ENCODE assay signal across 8 cellular contexts in the genomic region with DNA sequence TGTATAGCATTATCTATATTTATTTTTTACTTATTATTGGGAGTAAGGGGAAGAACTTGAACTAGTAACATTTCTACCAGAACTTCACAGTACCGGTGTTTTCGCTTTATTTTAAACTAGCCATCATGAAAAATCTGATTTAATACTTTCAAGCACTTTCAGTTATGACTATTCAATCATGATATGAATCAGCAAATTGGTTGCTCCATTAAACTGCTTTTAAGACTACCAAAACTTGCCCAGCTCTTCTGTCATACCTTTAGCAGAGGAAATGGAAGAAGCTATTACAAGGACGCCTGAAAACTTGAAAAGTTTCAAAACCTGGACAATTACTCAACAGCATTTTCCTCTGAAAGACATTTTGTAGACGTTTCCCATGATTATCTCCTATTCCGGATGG. TPM values are rescaled to one million over a fixed set of nuclear protein-coding genes. Genes with fewer than 3 reads are reported as not detected.
DNase-seq lines count a peak whose midpoint lies in the region; ATAC-seq, FAIRE-seq and TF ChIP-seq lines count a peak whose summit lies in the region.

No MANE protein-coding gene starts in this region.

- peaks cover 4% of the 10 kb centered on the region for H3K79me2 ChIP-seq in keratinocyte (ENCODE audit: control insufficient read depth, insufficient read depth, low read length)

- H3K36me3 ChIP-seq in keratinocyte (ENCODE audit: control insufficient read depth in 2 of 2, extremely low read depth in 1 of 2, insufficient read depth in 2 of 2, low read length in 2 of 2), result no peaks in the 10 kb centered on the region
- peaks cover 3% of the 10 kb centered on the region for H3K36me3 ChIP-seq in thymus (ENCODE audit: control insufficient read depth, insufficient read depth)

- no peaks in the 10 kb centered on the region for H4K20me1 ChIP-seq in keratinocyte (ENCODE audit: control insufficient read depth, extremely low read depth, insufficient read depth, low read length)

- H3K9me1 ChIP-seq in keratinocyte (ENCODE audit: control insufficient read depth, extremely low read depth, insufficient read depth, low read length), result no peaks in the 10 kb centered on the region

- peak overlapping the region; percentile 8 for H2AFZ ChIP-seq in keratinocyte (ENCODE audit: control insufficient read depth, low read length)

- ATAC-seq in activated T-cell treated with anti-CD3 and anti-CD28 coated beads, Interleukin-2, amount 50 U/mL, for 72 hours (replicated peaks in 1 of 2), result no peak
- no peak for ATAC-seq in activated CD8-positive, alpha-beta T cell treated with anti-CD3 and anti-CD28 coated beads, Interleukin-2, amount 10 ng/mL, durations not matched to agents 7 days and 5 days
- no peak for ATAC-seq in GM18909 (IDR thresholded peaks at IDR 0.05; ENCODE audit: poor library complexity, unreplicated experiment)

- H3K27me3 Mint-ChIP-seq in activated T-cell treated with anti-CD3 and anti-CD28 coated beads, Interleukin-2, amount 50 U/mL, for 72 hours (ENCODE audit: low read depth), result peaks cover 12% of the 10 kb centered on the region
- peaks cover 23% of the 10 kb centered on the region for H3K27me3 Mint-ChIP-seq in activated CD8-positive, alpha-beta T cell treated with anti-CD3 and anti-CD28 coated beads, Interleukin-2, amount 10 ng/mL, durations not matched to agents 7 days and 5 days (ENCODE audit: low read depth)

- H3K27ac Mint-ChIP-seq in activated T-cell treated with anti-CD3 and anti-CD28 coated beads, Interleukin-2, amount 50 U/mL, for 72 hours, result peak overlapping the region; percentile 83
- H3K27ac Mint-ChIP-seq in activated CD8-positive, alpha-beta T cell treated with anti-CD3 and anti-CD28 coated beads, Interleukin-2, amount 10 ng/mL, durations not matched to agents 7 days and 5 days, result no peak overlapping the region

- H3K4me1 Mint-ChIP-seq in activated T-cell treated with anti-CD3 and anti-CD28 coated beads, Interleukin-2, amount 50 U/mL, for 72 hours (ENCODE audit: low read depth), result peaks cover 24% of the 10 kb centered on the region
- peaks cover 13% of the 10 kb centered on the region for H3K4me1 Mint-ChIP-seq in activated CD8-positive, alpha-beta T cell treated with anti-CD3 and anti-CD28 coated beads, Interleukin-2, amount 10 ng/mL, durations not matched to agents 7 days and 5 days (ENCODE audit: low read depth)

- H3K9me3 ChIP-seq in keratinocyte (ENCODE audit: control insufficient read depth, low read depth, low read length) (no peaks in the 10 kb centered on the region), thymus (ENCODE audit: control insufficient read depth) (no peaks in the 10 kb centered on the region)

- WGBS in thymus, result 92% methylated on average over 5 of the region's 5 CpGs

- no peaks in the 10 kb centered on the region for H3K9me3 Mint-ChIP-seq in activated T-cell treated with anti-CD3 and anti-CD28 coated beads, Interleukin-2, amount 50 U/mL, for 72 hours
- H3K9me3 Mint-ChIP-seq in activated CD8-positive, alpha-beta T cell treated with anti-CD3 and anti-CD28 coated beads, Interleukin-2, amount 10 ng/mL, durations not matched to agents 7 days and 5 days (ENCODE audit: insufficient read depth), result no peaks in the 10 kb centered on the region

- FAIRE-seq in keratinocyte (lab: Jason Lieb, UNC), result no peak

- H3K4me1 ChIP-seq in keratinocyte (ENCODE audit: control insufficient read depth, extremely low read depth, insufficient read depth, low read length) (peaks cover 6% of the 10 kb centered on the region), thymus (ENCODE audit: control insufficient read depth, insufficient read depth, low read length) (peaks cover 2% of the 10 kb centered on the region)

- H3K27ac ChIP-seq in keratinocyte (ENCODE audit: control insufficient read depth, insufficient read depth, low read length) (no peak overlapping the region), thymus (ENCODE audit: low read depth) (no peak overlapping the region)

- H3K4me2 ChIP-seq in keratinocyte (ENCODE audit: control insufficient read depth, extremely low read depth, insufficient read depth, low read depth, low read length), result peak overlapping the region; percentile 90

- POLR2A ChIA-PET in activated CD8-positive, alpha-beta T cell treated with anti-CD3 and anti-CD28 coated beads, Interleukin-2, amount 10 ng/mL, durations not matched to agents 7 days and 5 days (lab: Charles Lee), result no interaction called here

- H3K4me3 Mint-ChIP-seq in activated T-cell treated with anti-CD3 and anti-CD28 coated beads, Interleukin-2, amount 50 U/mL, for 72 hours, result peak overlapping the region; percentile 52 to 90
- peak overlapping the region; percentile 35 for H3K4me3 Mint-ChIP-seq in activated CD8-positive, alpha-beta T cell treated with anti-CD3 and anti-CD28 coated beads, Interleukin-2, amount 10 ng/mL, durations not matched to agents 7 days and 5 days

- H3K36me3 Mint-ChIP-seq in activated T-cell treated with anti-CD3 and anti-CD28 coated beads, Interleukin-2, amount 50 U/mL, for 72 hours (ENCODE audit: insufficient read depth in 2 of 2), result peaks cover 0 to 3% of the 10 kb centered on the region in 2 donors
- peaks cover 2% of the 10 kb centered on the region for H3K36me3 Mint-ChIP-seq in activated CD8-positive, alpha-beta T cell treated with anti-CD3 and anti-CD28 coated beads, Interleukin-2, amount 10 ng/mL, durations not matched to agents 7 days and 5 days (ENCODE audit: low read depth)

- H3K4me3 ChIP-seq in keratinocyte (ENCODE audit: control insufficient read depth in 2 of 3, extremely low read depth in 1 of 3, insufficient read depth in 2 of 3, low read depth in 1 of 3, low read length in 3 of 3) (peak overlapping the region; percentile 67 to 82 (median 78)), thymus (ENCODE audit: low read length) (peak overlapping the region; percentile 86)

- peak overlapping the region; percentile 70 for H3K9ac ChIP-seq in keratinocyte (ENCODE audit: control insufficient read depth, extremely low read depth, insufficient read depth, low read length)

- no peak for DNase-seq in activated T-cell treated with anti-CD3 and anti-CD28 coated beads, Interleukin-2, amount 50 U/mL, for 72 hours
- no peak for DNase-seq in activated T-cell treated with anti-CD3 and anti-CD28 coated beads, Interleukin-2, amount 50 U/mL, for 48 hours
- no peak for DNase-seq in activated CD8-positive, alpha-beta T cell treated with anti-CD3 and anti-CD28 coated beads, Interleukin-2, amount 10 ng/mL, durations not matched to agents 7 days and 5 days
- DNase-seq in keratinocyte (ENCODE audit: low read depth, low spot score), result no peak
- DNase-seq in LoVo (ENCODE audit: low spot score), result no peak
- no peak for DNase-seq in SHP77 treated with DMSO at 0.1 percent for 48 hours (lab: John Stamatoyannopoulos, UW)

- no peaks in the 10 kb centered on the region for H3K27me3 ChIP-seq in keratinocyte (ENCODE audit: control insufficient read depth, extremely low read depth, insufficient read depth, low read length)
- peaks cover 2% of the 10 kb centered on the region for H3K27me3 ChIP-seq in thymus (ENCODE audit: control insufficient read depth, insufficient read depth)

- dilution Hi-C loops in keratinocyte (cut with MboI; ENCODE audit: extremely low pct_ligation_motif_present, low sequenced_read_pairs), result no loop called here

- TF ChIP-seq CTCF in keratinocyte (optimal IDR thresholded peaks at IDR 0.05 in 1 of 3, IDR thresholded peaks at IDR 0.05 in 1 of 3, conservative IDR thresholded peaks at IDR 0.05 in 1 of 3; ENCODE audit: extremely low read depth in 1 of 3, insufficient read depth in 2 of 3, low read length in 3 of 3), result no peak

- CTCF ChIA-PET in activated CD8-positive, alpha-beta T cell treated with anti-CD3 and anti-CD28 coated beads, Interleukin-2, amount 10 ng/mL, durations not matched to agents 7 days and 5 days (lab: Charles Lee), result no interaction called here

RNA-seq across cellular contexts. Expression of a gene that starts 2.1 kb away (rescaled TPM):
- total RNA-seq in activated T-cell treated with anti-CD3 and anti-CD28 coated beads, Interleukin-2, amount 50 U/mL, for 72 hours, result 1 to 10 TPM; 4.3 to 7.9 TPM
- total RNA-seq in activated CD8-positive, alpha-beta T cell treated with anti-CD3 and anti-CD28 coated beads, Interleukin-2, amount 10 ng/mL, durations not matched to agents 7 days and 5 days, result 1 to 10 TPM; 2.8 to 3.3 TPM
- polyA plus RNA-seq in keratinocyte, result 1.3 to 2.5 TPM (median 1.7 TPM) in 3 replicates
- 1.6 TPM for polyA plus RNA-seq in keratinocyte (2011; ENCODE audit: low read depth)
- 2.2 and 2.7 TPM in 2 replicates for polyA plus RNA-seq in keratinocyte (2011; cell fraction: cytosol; rRNA removed)
- polyA plus RNA-seq in keratinocyte (2011; cell fraction: nucleus; rRNA removed), result 2.4 and 2.6 TPM in 2 replicates
- 2.4 and 4.7 TPM in 2 replicates for polyA plus RNA-seq in keratinocyte (2012; ENCODE audit: low replicate concordance)
- polyA minus RNA-seq in keratinocyte, result 0.76 to 18.5 TPM (median 1.9 TPM) in 3 replicates
- polyA minus RNA-seq in keratinocyte (2011; cell fraction: cytosol; rRNA and poly(A)+ RNA removed), result 2.5 TPM
- polyA minus RNA-seq in keratinocyte (2011; cell fraction: nucleus; rRNA and poly(A)+ RNA removed), result 1.2 and 4.7 TPM in 2 replicates
- 14.5 TPM for polyA plus RNA-seq in thymus
